24 cellular contexts compared by ENCODE assay signal in genomic region chr17:72789711-72790110, GRCh38.
A peak's percentile ranks its signal among the peaks of the same experiment; 100 is the strongest.
DNase-seq lines count a peak whose midpoint lies in the region; ATAC-seq, FAIRE-seq and TF ChIP-seq lines count a peak whose summit lies in the region.
"Had no signal": no experiment of that assay in that cellular context is flagged by ENCODE, and none has a peak within 500 bp of the region (broad histone marks: within the 10 kb centered on the region; RNA-seq: fewer than 3 reads in every experiment).

No MANE protein-coding gene starts in this region.

- H3K36me3 ChIP-seq in WERI-Rb-1 = peaks cover 25% of the 10 kb centered on the region
- H3K36me3 ChIP-seq in heart right ventricle = peaks cover 0 to 8% (median 0%) of the 10 kb centered on the region in 9 donors
- H3K36me3 ChIP-seq: BE2C had no signal

- H3K4me3 ChIP-seq in WERI-Rb-1 (ENCODE audit: low read depth, low read length) (no peak overlapping the region), heart right ventricle (no peak overlapping the region)
- H3K4me3 ChIP-seq: A549; BLaER1 treated with 17β-estradiol and CSF1 and Interleukin-3, amounts not matched to agents 10 nM and 100 nM; GM12878; GM23248 had no signal

- ATAC-seq in heart right ventricle = no peak
- ATAC-seq: GM12878, HCT116 had no signal

- in situ Hi-C loops in G401 (cut with HindIII; ENCODE audit: low sequenced_read_pairs) = no loop called here

- 93 to 95% methylated on average over 6 of the region's 6 CpGs for WGBS in heart right ventricle, 2 donors

- FAIRE-seq in urothelium cell line (lab: Jason Lieb, UNC) = peak; percentile 95
- FAIRE-seq: A549, D721Med, GM12878, GM19239 had no signal

- intact Hi-C loops in heart right ventricle (cut with DNase I) = no loop called here

- H3K27me3 ChIP-seq in WERI-Rb-1 (ENCODE audit: insufficient read depth, low read depth, severe bottlenecking) = no peaks in the 10 kb centered on the region
- no peaks in the 10 kb centered on the region for H3K27me3 ChIP-seq in heart right ventricle
- H3K27me3 ChIP-seq: BE2C; BLaER1 treated with 17β-estradiol and CSF1 and Interleukin-3, amounts not matched to agents 10 nM and 100 nM had no signal

- H3K27ac ChIP-seq in WERI-Rb-1 = peak overlapping the region; percentile 57
- no peak overlapping the region for H3K27ac ChIP-seq in heart right ventricle
- H3K27ac ChIP-seq: 22Rv1; A549; BLaER1 treated with 17β-estradiol and CSF1 and Interleukin-3, amounts not matched to agents 10 nM and 100 nM; GM23248 had no signal

- H3K4me1 ChIP-seq in heart right ventricle = no peaks in the 10 kb centered on the region

- H3K9me3 ChIP-seq in WERI-Rb-1 (ENCODE audit: severe bottlenecking) = peaks cover 6% of the 10 kb centered on the region
- peaks cover 0 to 41% (median 9%) of the 10 kb centered on the region in 11 donors for H3K9me3 ChIP-seq in heart right ventricle

- peak; percentile 42 for DNase-seq in DMS153 (lab: John Stamatoyannopoulos, UW)
- DNase-seq in DMS153 treated with DMSO at 0.1 percent for 48 hours (lab: John Stamatoyannopoulos, UW; ENCODE audit: unreplicated experiment) = no peak
- peak; percentile 66 for DNase-seq in G401 (ENCODE audit: low spot score)
- no peak for DNase-seq in WERI-Rb-1
- no peak for DNase-seq in urothelium cell line (ENCODE audit: low spot score)
- no peak for DNase-seq in dermis blood vessel endothelial cell
- no peak for DNase-seq in heart right ventricle
- DNase-seq: ACHN; AML-193; BE2C; CD4-positive, alpha-beta T cell; CD8-positive, alpha-beta memory T cell; DMS 273 treated with DMSO at 0.1 percent for 48 hours; DND-41; GDM1; GM23248; H9 had no signal

- TF ChIP-seq CTCF in WERI-Rb-1 (IDR thresholded peaks at IDR 0.05; ENCODE audit: low read depth, low read length) (no peak), heart right ventricle (IDR thresholded peaks at IDR 0.05) (no peak)

Comparison
In these comparisons a context has a peak if more than half of its experiments do, and no peak if none do; other contexts are left out.
1. DNase-seq: peak in DMS153 (single experiment) and G401 (single experiment); none in DMS153 treated with DMSO at 0.1 percent for 48 hours (single experiment), WERI-Rb-1 (single experiment), urothelium cell line (single experiment), dermis blood vessel endothelial cell (single experiment) and heart right ventricle (0 of 2).